Comparison of ENCODE assay signal across 8 cellular contexts in genomic region chr12:112107306-112107705, GRCh38. TPM values are rescaled to one million over a fixed set of nuclear protein-coding genes. Genes with fewer than 3 reads are reported as not detected.
DNase-seq lines count a peak whose midpoint lies in the region; ATAC-seq lines count a peak whose summit lies in the region.

No MANE protein-coding gene starts in this region.

- H3K27me3 Mint-ChIP-seq in activated CD4-positive, alpha-beta T cell treated with anti-CD3 and anti-CD28 coated beads, Interleukin-2, amount 10 ng/mL, durations not matched to agents 24 days and 14 days, result no peaks in the 10 kb centered on the region

- DNase-seq in activated CD4-positive, alpha-beta T cell treated with anti-CD3 and anti-CD28 coated beads, Interleukin-2, amount 10 ng/mL, durations not matched to agents 24 days and 14 days, result no peak
- DNase-seq in activated CD4-positive, alpha-beta T cell treated with anti-CD3 and anti-CD28 coated beads, Interleukin-2, amount 50 U/mL, for 48 hours, result no peak
- DNase-seq in activated T-cell treated with anti-CD3 and anti-CD28 coated beads, Interleukin-2, amount 50 U/mL, for 48 hours, result peak; percentile 20 to 21
- no peak for DNase-seq in G401 (ENCODE audit: low spot score)
- no peak for DNase-seq in dermis blood vessel endothelial cell

- H3K4me1 Mint-ChIP-seq in activated CD4-positive, alpha-beta T cell treated with anti-CD3 and anti-CD28 coated beads, Interleukin-2, amount 10 ng/mL, durations not matched to agents 24 days and 14 days, result peaks cover 38% of the 10 kb centered on the region

- intact Hi-C loops in activated CD4-positive, alpha-beta T cell treated with anti-CD3 and anti-CD28 coated beads, Interleukin-2, amount 10 ng/mL, durations not matched to agents 24 days and 14 days (cut with micrococcal nuclease), result loop anchor here (1.0 to 10.0 kb wide), 2 partner anchors 23 to 673 kb away; no protein-coding TSS in a partner anchor

- H3K4me1 ChIP-seq in iPS-15b (ENCODE audit: control insufficient read depth, insufficient read depth, low read length) (peaks cover 15% of the 10 kb centered on the region), subcutaneous abdominal adipose tissue (ENCODE audit: control insufficient read depth in 5 of 5, insufficient read depth in 5 of 5, low read length in 5 of 5) (peaks cover 2 to 37% (median 28%) of the 10 kb centered on the region in 5 donors)

- no peaks in the 10 kb centered on the region for H3K9me3 ChIP-seq in iPS-15b (ENCODE audit: control insufficient read depth, insufficient read depth, low read length)
- no peaks in the 10 kb centered on the region for H3K9me3 ChIP-seq in subcutaneous abdominal adipose tissue (ENCODE audit: control insufficient read depth in 5 of 5, low read length in 5 of 5)

- ATAC-seq in GM18870 (IDR thresholded peaks at IDR 0.05; ENCODE audit: unreplicated experiment), result no peak

- H3K4me3 Mint-ChIP-seq in activated CD4-positive, alpha-beta T cell treated with anti-CD3 and anti-CD28 coated beads, Interleukin-2, amount 10 ng/mL, durations not matched to agents 24 days and 14 days, result peak overlapping the region; percentile 97

- H3K27ac Mint-ChIP-seq in activated CD4-positive, alpha-beta T cell treated with anti-CD3 and anti-CD28 coated beads, Interleukin-2, amount 10 ng/mL, durations not matched to agents 24 days and 14 days, result peak overlapping the region; percentile 96

- H3K36me3 ChIP-seq in iPS-15b (ENCODE audit: control insufficient read depth, insufficient read depth, low read length) (no peaks in the 10 kb centered on the region), subcutaneous abdominal adipose tissue (ENCODE audit: control insufficient read depth in 5 of 5, insufficient read depth in 5 of 5, low read length in 5 of 5) (peaks cover 0 to 2% (median 0%) of the 10 kb centered on the region in 5 donors)

- no peaks in the 10 kb centered on the region for H3K9me3 Mint-ChIP-seq in activated CD4-positive, alpha-beta T cell treated with anti-CD3 and anti-CD28 coated beads, Interleukin-2, amount 10 ng/mL, durations not matched to agents 24 days and 14 days

- H3K36me3 Mint-ChIP-seq in activated CD4-positive, alpha-beta T cell treated with anti-CD3 and anti-CD28 coated beads, Interleukin-2, amount 10 ng/mL, durations not matched to agents 24 days and 14 days (ENCODE audit: low read depth), result peaks cover 26% of the 10 kb centered on the region

- H3K27me3 ChIP-seq in iPS-15b (ENCODE audit: control insufficient read depth, insufficient read depth, low read length), result no peaks in the 10 kb centered on the region
- H3K27me3 ChIP-seq in subcutaneous abdominal adipose tissue (ENCODE audit: control insufficient read depth in 5 of 5, insufficient read depth in 4 of 5, low read length in 5 of 5), result no peaks in the 10 kb centered on the region

- in situ Hi-C loops in G401 (cut with HindIII; ENCODE audit: low sequenced_read_pairs), result no loop called here

- H3K9ac ChIP-seq in iPS-15b (ENCODE audit: low read depth, low read length) (no peak overlapping the region), subcutaneous abdominal adipose tissue (ENCODE audit: low read length in 5 of 5) (peak overlapping the region; percentile 90 to 100 (median 95))

- H3K27ac ChIP-seq in subcutaneous abdominal adipose tissue (ENCODE audit: low read depth, low read length), result peak overlapping the region; percentile 92

- peak overlapping the region; percentile 100 for H3K4me3 ChIP-seq in iPS-15b (ENCODE audit: low read depth, low read length)
- H3K4me3 ChIP-seq in subcutaneous abdominal adipose tissue (ENCODE audit: low read depth in 1 of 5, low read length in 5 of 5), result peak overlapping the region; percentile 73 to 100 (median 99)

RNA-seq across cellular contexts. Expression of gene NAA25, which starts 1.3 kb away (rescaled TPM):
- total RNA-seq in activated CD4-positive, alpha-beta T cell treated with anti-CD3 and anti-CD28 coated beads, Interleukin-2, amount 10 ng/mL, durations not matched to agents 24 days and 14 days, result 60.0 and 62.1 TPM in 2 replicates
- 6.9 and 7.7 TPM in 2 replicates for total RNA-seq in G401 (2014; rRNA removed; shearing (Covaris generic))
- 19.2 and 27.4 TPM in 2 replicates for total RNA-seq in dermis blood vessel endothelial cell

RNA-seq across cellular contexts. Expression of gene TRAFD1, which starts 18.1 kb away (rescaled TPM):
- 45.6 and 48.3 TPM in 2 replicates for total RNA-seq in activated CD4-positive, alpha-beta T cell treated with anti-CD3 and anti-CD28 coated beads, Interleukin-2, amount 10 ng/mL, durations not matched to agents 24 days and 14 days
- total RNA-seq in G401 (2014; rRNA removed; shearing (Covaris generic)), result 31.8 and 47.3 TPM in 2 replicates
- total RNA-seq in dermis blood vessel endothelial cell, result 37.9 and 43.2 TPM in 2 replicates

Comparison
In these comparisons a context has a peak if more than half of its experiments do, and no peak if none do; other contexts are left out.
1. DNase-seq: peak in activated T-cell treated with anti-CD3 and anti-CD28 coated beads, Interleukin-2, amount 50 U/mL, for 48 hours (2 of 2); none in activated CD4-positive, alpha-beta T cell treated with anti-CD3 and anti-CD28 coated beads, Interleukin-2, amount 10 ng/mL, durations not matched to agents 24 days and 14 days (single experiment), activated CD4-positive, alpha-beta T cell treated with anti-CD3 and anti-CD28 coated beads, Interleukin-2, amount 50 U/mL, for 48 hours (0 of 2), G401 (single experiment) and dermis blood vessel endothelial cell (single experiment).